Comparison of ENCODE assay signal across 25 cellular contexts in the genomic region with DNA sequence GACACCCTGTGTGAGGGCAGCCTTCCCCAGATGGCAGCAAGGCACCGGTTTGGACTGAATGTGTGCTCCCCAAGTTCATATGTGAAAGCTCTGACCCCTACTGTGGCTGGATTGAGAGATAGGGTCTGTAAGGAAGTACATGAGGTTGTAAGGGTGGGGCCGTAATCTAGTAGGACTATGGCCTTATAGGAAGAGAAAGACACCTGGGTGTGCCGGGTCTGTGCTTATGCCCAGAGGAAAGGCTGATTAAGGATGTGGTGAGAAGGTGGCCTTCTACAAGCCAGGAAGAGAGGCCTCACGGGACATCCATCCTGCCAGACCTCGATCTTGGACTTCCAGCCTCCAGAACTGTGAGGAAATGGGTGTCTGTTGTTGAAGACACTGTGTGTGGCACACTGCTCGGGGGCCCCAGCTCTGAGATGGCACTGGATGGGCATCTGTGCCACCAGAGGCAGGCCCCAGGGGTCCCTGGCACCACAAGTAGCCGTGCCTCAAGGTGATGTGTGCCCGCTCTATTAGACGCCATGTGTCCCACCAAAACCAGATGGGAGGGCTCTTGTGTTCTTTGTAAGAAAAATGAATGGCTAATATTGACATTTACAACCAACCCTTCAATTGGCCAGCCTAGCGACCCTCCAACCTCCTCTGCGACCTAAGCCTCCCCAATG. TPM values are rescaled to one million over a fixed set of nuclear protein-coding genes. Genes with fewer than 3 reads are reported as not detected.
"Had no signal": no experiment of that assay in that cellular context is flagged by ENCODE, and none has a peak within 500 bp of the region (broad histone marks: within the 10 kb centered on the region; RNA-seq: fewer than 3 reads in every experiment).

No MANE protein-coding gene starts in this region.

- DNase-seq: colonic mucosa; effector CD4-positive, alpha-beta T cell; foreskin melanocyte; hippocampal formation; mammary epithelial cell; naive thymus-derived CD8-positive, alpha-beta T cell; posterior cingulate gyrus; right cardiac atrium; stimulated activated CD4-positive, alpha-beta T cell treated with anti-CD3 and anti-CD28 coated beads, Interleukin-4, amount 100 ng/mL, for 1 hour; stimulated activated CD8-positive, alpha-beta memory T cell treated with anti-CD3 and anti-CD28 coated beads, Interleukin-4, amount 100 ng/mL, for 48 hours; stimulated activated naive CD4-positive, alpha-beta T cell; stomach; substantia nigra; transverse colon had no signal

- H3K4me1 Mint-ChIP-seq: naive thymus-derived CD8-positive, alpha-beta T cell had no signal

- H3K4me3 ChIP-seq: colonic mucosa, stomach, thoracic aorta, transverse colon had no signal

- ATAC-seq: naive thymus-derived CD8-positive, alpha-beta T cell; right cardiac atrium had no signal

- H3K4me3 Mint-ChIP-seq: naive thymus-derived CD8-positive, alpha-beta T cell had no signal

- H3K9me3 ChIP-seq: colonic mucosa, stomach, thoracic aorta, transverse colon had no signal

- H3K27ac ChIP-seq: colonic mucosa, stomach, thoracic aorta, transverse colon had no signal

- H3K27me3 ChIP-seq: colonic mucosa, stomach, transverse colon had no signal

- H3K9me3 Mint-ChIP-seq: naive thymus-derived CD8-positive, alpha-beta T cell had no signal

- H3K36me3 Mint-ChIP-seq: naive thymus-derived CD8-positive, alpha-beta T cell had no signal

- H3K36me3 ChIP-seq: colonic mucosa, stomach, thoracic aorta, transverse colon had no signal

- H3K4me1 ChIP-seq: colonic mucosa, stomach, transverse colon had no signal

RNA-seq across cellular contexts. Expression of a gene that starts 22.0 kb away (rescaled TPM):
- total RNA-seq: cerebellum; colonic mucosa; dermis microvascular lymphatic vessel endothelial cell; kidney epithelial cell; liver; mammary epithelial cell; mesenteric fat pad; mononuclear cell; naive thymus-derived CD8-positive, alpha-beta T cell; osteocyte; right cardiac atrium; stomach; thoracic aorta; transverse colon had no signal
- polyA plus RNA-seq: esophagus; liver; mammary epithelial cell; naive thymus-derived CD8-positive, alpha-beta T cell; neural cell; right cardiac atrium; stomach had no signal

RNA-seq across cellular contexts. Expression of a gene that starts 44.1 kb away (rescaled TPM):
- total RNA-seq: cerebellum; colonic mucosa; dermis microvascular lymphatic vessel endothelial cell; kidney epithelial cell; mammary epithelial cell; mesenteric fat pad; mononuclear cell; naive thymus-derived CD8-positive, alpha-beta T cell; osteocyte; stomach; thoracic aorta; transverse colon; urinary bladder had no signal
- polyA plus RNA-seq: esophagus; mammary epithelial cell; naive thymus-derived CD8-positive, alpha-beta T cell; neural cell; stomach; urinary bladder had no signal
